Comparison of ENCODE assay signal across 11 cellular contexts in genomic region chr10:11510714-11511113, GRCh38.
"Had no signal": no experiment of that assay in that cellular context is flagged by ENCODE, and none has a peak within 500 bp of the region (broad histone marks: within the 10 kb centered on the region; RNA-seq: fewer than 3 reads in every experiment).

No MANE protein-coding gene starts in this region.

- H3K9me3 Mint-ChIP-seq: activated naive CD4-positive, alpha-beta T cell treated with anti-CD3 and anti-CD28 coated beads for 36 hours; activated naive CD8-positive, alpha-beta T cell treated with anti-CD3 and anti-CD28 coated beads, Interleukin-2, amount 50 U/mL, for 24 hours; activated T-helper 17 cell treated with anti-CD3 and anti-CD28 coated beads, Interleukin-2, amount 50 U/mL, for 72 hours; naive thymus-derived CD8-positive, alpha-beta T cell had no signal

- H3K27me3 Mint-ChIP-seq: activated naive CD8-positive, alpha-beta T cell treated with anti-CD3 and anti-CD28 coated beads, Interleukin-2, amount 50 U/mL, for 24 hours; naive thymus-derived CD8-positive, alpha-beta T cell had no signal

- FAIRE-seq: endometrium had no signal

- H3K27ac Mint-ChIP-seq: activated naive CD4-positive, alpha-beta T cell treated with anti-CD3 and anti-CD28 coated beads for 36 hours; activated naive CD8-positive, alpha-beta T cell treated with anti-CD3 and anti-CD28 coated beads, Interleukin-2, amount 50 U/mL, for 24 hours; activated T-helper 17 cell treated with anti-CD3 and anti-CD28 coated beads, Interleukin-2, amount 50 U/mL, for 72 hours; naive thymus-derived CD8-positive, alpha-beta T cell had no signal

- DNase-seq: activated CD4-positive, CD25-positive, alpha-beta regulatory T cell treated with anti-CD3 and anti-CD28 coated beads, Interleukin-2, amount 50 U/mL, for 72 hours; activated naive CD4-positive, alpha-beta T cell treated with anti-CD3 and anti-CD28 coated beads for 36 hours; activated naive CD8-positive, alpha-beta T cell treated with anti-CD3 and anti-CD28 coated beads, Interleukin-2, amount 50 U/mL, for 24 hours; colonic mucosa; left colon; naive thymus-derived CD8-positive, alpha-beta T cell; nucleus accumbens; stimulated activated naive CD8-positive, alpha-beta T cell treated with anti-CD3 and anti-CD28 coated beads, Interleukin-15, Interleukin-2, amounts not matched to agents 100 U/mL and 50 U/mL, for 24 hours; upper lobe of left lung had no signal

- H3K4me3 Mint-ChIP-seq: activated naive CD4-positive, alpha-beta T cell treated with anti-CD3 and anti-CD28 coated beads for 36 hours; activated naive CD8-positive, alpha-beta T cell treated with anti-CD3 and anti-CD28 coated beads, Interleukin-2, amount 50 U/mL, for 24 hours; activated T-helper 17 cell treated with anti-CD3 and anti-CD28 coated beads, Interleukin-2, amount 50 U/mL, for 72 hours; naive thymus-derived CD8-positive, alpha-beta T cell had no signal

- ATAC-seq: activated naive CD8-positive, alpha-beta T cell treated with anti-CD3 and anti-CD28 coated beads, Interleukin-2, amount 50 U/mL, for 24 hours; activated T-helper 17 cell treated with anti-CD3 and anti-CD28 coated beads, Interleukin-2, amount 50 U/mL, for 72 hours; left colon; naive thymus-derived CD8-positive, alpha-beta T cell; stimulated activated naive CD8-positive, alpha-beta T cell treated with anti-CD3 and anti-CD28 coated beads, Interleukin-15, Interleukin-2, amounts not matched to agents 100 U/mL and 50 U/mL, for 24 hours had no signal
